23 cellular contexts compared by ENCODE assay signal in the genomic region with DNA sequence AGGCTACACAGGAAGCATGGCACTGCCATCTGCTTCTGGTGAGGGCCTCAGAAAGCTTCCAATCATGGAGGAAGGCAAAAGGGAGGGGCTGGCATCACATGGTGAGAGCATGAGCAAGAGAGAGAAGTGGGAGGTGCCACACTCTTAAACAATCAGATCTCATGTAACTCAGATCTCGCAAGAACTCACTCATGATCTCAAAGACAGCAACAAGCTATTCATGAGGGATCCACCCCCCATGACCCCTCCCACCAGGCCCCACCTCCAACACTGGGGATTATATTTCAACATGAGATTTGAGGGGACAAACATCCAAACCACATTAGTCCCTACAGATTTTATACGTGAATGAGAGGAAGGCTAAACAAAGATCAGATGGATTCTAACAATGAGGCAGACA. TPM values are rescaled to one million over a fixed set of nuclear protein-coding genes. Genes with fewer than 3 reads are reported as not detected.
DNase-seq lines count a peak whose midpoint lies in the region; ATAC-seq and TF ChIP-seq lines count a peak whose summit lies in the region.
"Had no signal": no experiment of that assay in that cellular context is flagged by ENCODE, and none has a peak within 500 bp of the region (broad histone marks: within the 10 kb centered on the region; RNA-seq: fewer than 3 reads in every experiment).

No MANE protein-coding gene starts in this region.

- TF ChIP-seq CTCF in WTC11 (IDR thresholded peaks at IDR 0.05): no peak

- H3K4me3 ChIP-seq in aorta (ENCODE audit: low read length in 2 of 2): no peak overlapping the region
- H3K4me3 ChIP-seq: MG63, SK-N-MC had no signal

- peaks cover 45% of the 10 kb centered on the region for H3K27me3 Mint-ChIP-seq in WTC11 (ENCODE audit: low read depth)

- no peaks in the 10 kb centered on the region for H3K9me3 ChIP-seq in aorta (ENCODE audit: control insufficient read depth, low read length)
- H3K9me3 ChIP-seq: MG63 had no signal

- CTCF ChIA-PET in WTC11 (lab: Charles Lee): interaction anchor here (1.1 kb wide), 1 partner anchor 28 kb away, joined by 4 read pairs; no protein-coding TSS in a partner anchor

- peaks cover 13% of the 10 kb centered on the region for H3K4me1 Mint-ChIP-seq in WTC11

- H3K9me3 Mint-ChIP-seq in WTC11: peaks cover 5% of the 10 kb centered on the region
- H3K9me3 Mint-ChIP-seq: HFFc6 had no signal

- ATAC-seq in WTC11: peak; percentile 46; the same call in 1 of the 2 replicates
- no peak for ATAC-seq in aorta (ENCODE audit: low FRiP score)
- no peak for ATAC-seq in GM19395 (IDR thresholded peaks at IDR 0.05; ENCODE audit: unreplicated experiment)

- H3K4me1 ChIP-seq in aorta (ENCODE audit: control insufficient read depth in 1 of 2, insufficient read depth in 2 of 2, low read length in 2 of 2): no peaks in the 10 kb centered on the region

- POLR2A ChIA-PET in WTC11 (lab: Charles Lee): no interaction called here

- no peaks in the 10 kb centered on the region for H3K36me3 Mint-ChIP-seq in WTC11

- no peak overlapping the region for H3K27ac ChIP-seq in aorta (ENCODE audit: low read depth in 1 of 2, low read length in 2 of 2)
- H3K27ac ChIP-seq: SK-N-MC had no signal

- DNase-seq in NCI-H748 (lab: John Stamatoyannopoulos, UW; ENCODE audit: unreplicated experiment): peak; percentile 6
- DNase-seq in NCI-H748 treated with DMSO at 0.1 percent for 48 hours (lab: John Stamatoyannopoulos, UW): no peak
- peak; percentile 4 for DNase-seq in NAMALWA (ENCODE audit: low spot score)
- DNase-seq in WTC11 (ENCODE audit: low spot score): no peak
- DNase-seq in aorta: no peak
- no peak for DNase-seq in DMS 273 (lab: John Stamatoyannopoulos, UW; ENCODE audit: unreplicated experiment)
- DNase-seq: Calu3, H9, HFFc6, KG1, MG63, NCI-H1048, NCI-H1694, NCI-H2029 treated with DMSO at 0.1 percent for 48 hours, NCI-H2171, NCI-H524, Right ventricle myocardium superior, RPMI8226 had no signal

- WGBS in aorta, 2 donors: 37 to 38% methylated on average over 2 of the region's 2 CpGs

- no peak overlapping the region for H3K4me3 Mint-ChIP-seq in WTC11
- H3K4me3 Mint-ChIP-seq: H9, HFFc6 had no signal

- H3K27ac Mint-ChIP-seq in WTC11: no peak overlapping the region
- H3K27ac Mint-ChIP-seq: H9, HFFc6 had no signal

- no peaks in the 10 kb centered on the region for H3K36me3 ChIP-seq in aorta (ENCODE audit: control insufficient read depth in 1 of 2, insufficient read depth in 2 of 2, low read length in 1 of 2)
- H3K36me3 ChIP-seq: MG63 had no signal

- intact Hi-C loops in aorta (cut with DNase I): no loop called here

- H3K27me3 ChIP-seq in aorta (ENCODE audit: control insufficient read depth in 1 of 2, insufficient read depth in 2 of 2, low read length in 1 of 2): peaks cover 0 to 2% of the 10 kb centered on the region in 2 donors
- H3K27me3 ChIP-seq: MG63 had no signal

TF ChIP-seq in WTC11, 78 proteins besides CTCF, POLR2A, EP300 and RAD21 (continues in another document):
- TF ChIP-seq TEAD1 (CRISPR knock-in tag; IDR thresholded peaks at IDR 0.05) (no peak), NFE2L1 (CRISPR knock-in tag; IDR thresholded peaks at IDR 0.05) (no peak), IRF1 (CRISPR knock-in tag; IDR thresholded peaks at IDR 0.05) (no peak), GTF2I (CRISPR knock-in tag; conservative IDR thresholded peaks at IDR 0.05) (no peak), ZNF425 (CRISPR knock-in tag; conservative IDR thresholded peaks at IDR 0.05) (no peak), TP53 (CRISPR knock-in tag; IDR thresholded peaks at IDR 0.05) (no peak), ZBTB43 (CRISPR knock-in tag; IDR thresholded peaks at IDR 0.05) (no peak), ARID4B (CRISPR knock-in tag; IDR thresholded peaks at IDR 0.05; ENCODE audit: borderline replicate concordance) (no peak), E2F4 (CRISPR knock-in tag; IDR thresholded peaks at IDR 0.05; ENCODE audit: borderline replicate concordance, low read depth) (no peak)
- TF ChIP-seq, protein P1, sequence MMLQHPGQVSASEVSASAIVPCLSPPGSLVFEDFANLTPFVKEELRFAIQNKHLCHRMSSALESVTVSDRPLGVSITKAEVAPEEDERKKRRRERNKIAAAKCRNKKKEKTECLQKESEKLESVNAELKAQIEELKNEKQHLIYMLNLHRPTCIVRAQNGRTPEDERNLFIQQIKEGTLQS (CRISPR knock-in tag; conservative IDR thresholded peaks at IDR 0.05): no peak
- TF ChIP-seq, protein P2, sequence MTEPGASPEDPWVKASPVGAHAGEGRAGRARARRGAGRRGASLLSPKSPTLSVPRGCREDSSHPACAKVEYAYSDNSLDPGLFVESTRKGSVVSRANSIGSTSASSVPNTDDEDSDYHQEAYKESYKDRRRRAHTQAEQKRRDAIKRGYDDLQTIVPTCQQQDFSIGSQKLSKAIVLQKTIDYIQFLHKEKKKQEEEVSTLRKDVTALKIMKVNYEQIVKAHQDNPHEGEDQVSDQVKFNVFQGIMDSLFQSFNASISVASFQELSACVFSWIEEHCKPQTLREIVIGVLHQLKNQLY (CRISPR knock-in tag; IDR thresholded peaks at IDR 0.05): no peak

RNA-seq across cellular contexts. Expression of gene TMEM132E, which starts 8.9 kb away (rescaled TPM):
- total RNA-seq in WTC11 (2021): 1.2 to 2.3 TPM (median 2.0 TPM) in 3 replicates
- under 1 TPM; 0.29 to 0.36 TPM for total RNA-seq in aorta
- under 1 TPM; 0.15 to 0.25 TPM for polyA plus RNA-seq in aorta
- total RNA-seq: A172, G401, HFFc6, Right ventricle myocardium superior had no signal
- polyA plus RNA-seq: BJ had no signal

Comparison
In these comparisons a context has a peak if more than half of its experiments do, and no peak if none do; other contexts are left out.
1. DNase-seq: peak in NCI-H748 (single experiment) and NAMALWA (single experiment); none in NCI-H748 treated with DMSO at 0.1 percent for 48 hours (single experiment), WTC11 (single experiment), aorta (0 of 2) and DMS 273 (single experiment).